17 cellular contexts compared by ENCODE assay signal in genomic region chr20:61424628-61425420, GRCh38.
DNase-seq lines count a peak whose midpoint lies in the region; FAIRE-seq and TF ChIP-seq lines count a peak whose summit lies in the region.
"Had no signal": no experiment of that assay in that cellular context is flagged by ENCODE, and none has a peak within 500 bp of the region (broad histone marks: within the 10 kb centered on the region; RNA-seq: fewer than 3 reads in every experiment).

No MANE protein-coding gene starts in this region.

- WGBS in H1 (ENCODE audit: extremely low coverage in 1 of 2, insufficient coverage in 1 of 2, insufficient read length in 1 of 2, insufficient replicate concordance in 2 of 2, low coverage in 1 of 2, low lambda C conversion rate in 2 of 2, missing lambda C conversion rate in 1 of 2), 2 experiments = 94% methylated on average over 21 of the region's 25 CpGs; no CpG with 5 or more reads in 1 of the 2 experiments

- H3K18ac ChIP-seq in H1 (ENCODE audit: extremely low read depth, low read length) = no peak overlapping the region

- no peak overlapping the region for H2BK120ac ChIP-seq in H1 (replicated peaks; ENCODE audit: low read depth, low read length)

- H3K23ac ChIP-seq in H1 (ENCODE audit: insufficient read length) = no peak overlapping the region

- no peak for FAIRE-seq in H1 (lab: Jason Lieb, UNC)
- FAIRE-seq in RCC 7860 (lab: Jason Lieb, UNC) = no peak
- FAIRE-seq in D721Med (lab: Jason Lieb, UNC) = no peak
- FAIRE-seq: A549, G401.6, GM19239 had no signal

- no peak overlapping the region for H3K56ac ChIP-seq in H1 (replicated peaks; ENCODE audit: insufficient read length, low read depth, low read length)

- no peak overlapping the region for H2AFZ ChIP-seq in H1 (ENCODE audit: low read length)

- H3K23me2 ChIP-seq in H1 (ENCODE audit: low read depth, low read length) = peaks cover 10% of the 10 kb centered on the region; the same call in 1 of the 2 replicates

- H3K4me2 ChIP-seq in H1 (ENCODE audit: insufficient read depth in 1 of 2, low read depth in 2 of 2, low read length in 2 of 2) = no peak overlapping the region
- H3K4me2 ChIP-seq: A549, BLaER1 had no signal

- peak overlapping the region; percentile 96; the same call in 1 of the 2 replicates for H2AK5ac ChIP-seq in H1 (ENCODE audit: low read depth, low read length)

- peaks cover 0 to 5% of the 10 kb centered on the region in 2 experiments for H4K20me1 ChIP-seq in H1 (replicated peaks in 1 of 2; ENCODE audit: control insufficient read depth in 1 of 2, insufficient read depth in 2 of 2, low read length in 2 of 2)
- H4K20me1 ChIP-seq: BLaER1 had no signal

- H3K36me3 ChIP-seq in H1 (ENCODE audit: control insufficient read depth in 2 of 4, insufficient read depth in 4 of 4, low read length in 3 of 4) = no peaks in the 10 kb centered on the region
- H3K36me3 ChIP-seq: BLaER1, HAP-1 had no signal

- no peak overlapping the region for H3K14ac ChIP-seq in H1 (ENCODE audit: insufficient read length)

- H3K4me3 ChIP-seq in H1 (ENCODE audit: extremely low read depth in 1 of 4, insufficient read depth in 2 of 4, low read depth in 3 of 4, low read length in 4 of 4) = no peak overlapping the region
- H3K4me3 ChIP-seq: A549, BLaER1, HAP-1 had no signal

- H4K8ac ChIP-seq in H1 (ENCODE audit: extremely low read depth, insufficient read depth, low read length) = no peak overlapping the region

- no peaks in the 10 kb centered on the region; a peak in 1 of 4 replicates for H3K9me3 ChIP-seq in H1 (ENCODE audit: insufficient read depth in 2 of 2, low read depth in 1 of 2, low read length in 1 of 2)
- H3K9me3 ChIP-seq: A549, BLaER1, HAP-1 had no signal

- H2BK20ac ChIP-seq in H1 (ENCODE audit: low read length) = no peak overlapping the region

- no peak overlapping the region for H3K27ac ChIP-seq in H1 (ENCODE audit: low read depth, low read length)
- H3K27ac ChIP-seq: 22Rv1, A549, BLaER1, HL-60 had no signal

- peak overlapping the region; percentile 72; the same call in 1 of the 2 replicates for H2BK12ac ChIP-seq in H1 (ENCODE audit: low read depth, low read length)

- TF ChIP-seq POLR2A in H1 (IDR thresholded peaks at IDR 0.05; ENCODE audit: control extremely low read depth in 1 of 2, low read depth in 2 of 2, low read length in 2 of 2) = no peak

- H3K27me3 ChIP-seq in H1 (replicated peaks in 1 of 4; ENCODE audit: control insufficient read depth in 3 of 4, extremely low read depth in 1 of 4, insufficient read depth in 3 of 4, low read length in 3 of 4) = peaks cover 0 to 4% (median 0%) of the 10 kb centered on the region in 4 experiments; a peak in 3 of 7 replicates
- H3K27me3 ChIP-seq: BLaER1 had no signal

- H3K4ac ChIP-seq in H1 (replicated peaks; ENCODE audit: insufficient read length, low read depth, low read length) = no peak overlapping the region

- H4K91ac ChIP-seq in H1 (replicated peaks; ENCODE audit: insufficient read length, low read length) = peak overlapping the region; percentile 44

- DNase-seq in activated effector memory CD4-positive, alpha-beta T cell treated with anti-CD3 and anti-CD28 coated beads, Interleukin-2, amount 50 U/mL, for 16 hours = peak; percentile 46
- DNase-seq in activated effector memory CD4-positive, alpha-beta T cell treated with Interleukin-2 at 50 U/mL for 16 hours = no peak
- DNase-seq in H1 (ENCODE audit: low read depth in 1 of 2, low spot score in 2 of 2) = no peak
- peak; percentile 76 for DNase-seq in posterior vena cava (ENCODE audit: low spot score)
- no peak for DNase-seq in RCC 7860 (ENCODE audit: low spot score)
- DNase-seq in D721Med (ENCODE audit: insufficient read length, low spot score) = no peak
- DNase-seq in NCI-H1092 (lab: John Stamatoyannopoulos, UW) = no peak
- DNase-seq: CD4-positive, alpha-beta memory T cell; DMS53; DND-41 had no signal

- no peak overlapping the region for H4K5ac ChIP-seq in H1 (ENCODE audit: insufficient read length, low read depth, low read length)

- H2BK15ac ChIP-seq in H1 (ENCODE audit: low read length) = peak overlapping the region; percentile 98; the same call in 1 of the 2 replicates

- no peaks in the 10 kb centered on the region for H3K79me2 ChIP-seq in H1 (ENCODE audit: control insufficient read depth in 1 of 2, insufficient read depth in 2 of 2, low read length in 2 of 2)

- CTCF ChIA-PET in H1 (lab: Charles Lee; ENCODE audit: partially characterized antibody) = no interaction called here

- intact Hi-C loops in posterior vena cava (cut with DNase I) = no loop called here

- no peak for TF ChIP-seq RAD21 in H1 (IDR thresholded peaks at IDR 0.05 in 1 of 2, conservative IDR thresholded peaks at IDR 0.05 in 1 of 2; ENCODE audit: low read depth in 2 of 2, low read length in 2 of 2)

- H2BK5ac ChIP-seq in H1 (ENCODE audit: low read depth, low read length) = peak overlapping the region; percentile 11; the same call in 1 of the 2 replicates

- TF ChIP-seq CTCF in H1 (IDR thresholded peaks at IDR 0.05; ENCODE audit: control extremely low read depth in 1 of 3, insufficient read depth in 1 of 3, low read depth in 1 of 3, low read length in 3 of 3) (no peak), D721Med (IDR thresholded peaks at IDR 0.05; ENCODE audit: insufficient read depth, missing control alignments) (no peak)

- H3K4me1 ChIP-seq in H1 (replicated peaks in 1 of 4; ENCODE audit: control insufficient read depth in 3 of 4, insufficient read depth in 4 of 4, low read length in 3 of 4) = peaks cover 0 to 9% (median 5%) of the 10 kb centered on the region in 4 experiments; a peak in 5 of 7 replicates
- H3K4me1 ChIP-seq: A549, HAP-1 had no signal

- POLR2A ChIA-PET in H1 (lab: Charles Lee; ENCODE audit: partially characterized antibody) = interaction anchor here (0.9 to 1.0 kb wide), 2 partner anchors 12 to 52 kb away, joined by 3 read pairs; no protein-coding TSS in a partner anchor

- H3K79me1 ChIP-seq in H1 (ENCODE audit: low read depth, low read length) = no peaks in the 10 kb centered on the region; the same call in 1 of the 2 replicates

- no peak overlapping the region for H3K9ac ChIP-seq in H1 (replicated peaks in 1 of 4; ENCODE audit: extremely low read depth in 1 of 4, low read depth in 3 of 4, low read length in 3 of 4)
- H3K9ac ChIP-seq: BLaER1 had no signal

- TF ChIP-seq EP300 in H1 (IDR thresholded peaks at IDR 0.05; ENCODE audit: borderline replicate concordance in 1 of 2, low read depth in 2 of 2, low read length in 2 of 2) = no peak

TF ChIP-seq in H1, 55 proteins besides CTCF, POLR2A, EP300 and RAD21:
- TF ChIP-seq CEBPB (IDR thresholded peaks at IDR 0.05; ENCODE audit: low read depth, low read length) (no peak), FOSL1 (IDR thresholded peaks at IDR 0.05; ENCODE audit: insufficient read depth, low read depth, low read length) (no peak), CHD1 (IDR thresholded peaks at IDR 0.05; ENCODE audit: low read depth, low read length) (no peak), TCF12 (IDR thresholded peaks at IDR 0.05; ENCODE audit: low read depth, low read length) (no peak), KDM5A (IDR thresholded peaks at IDR 0.05; ENCODE audit: low read length) (no peak), HDAC2 (IDR thresholded peaks at IDR 0.05; ENCODE audit: borderline replicate concordance in 1 of 2, low read depth in 2 of 2, low read length in 2 of 2) (no peak), CBX5 (IDR thresholded peaks at IDR 0.05; ENCODE audit: low read depth, low read length) (no peak), JUN (IDR thresholded peaks at IDR 0.05; ENCODE audit: low read depth, low read length) (no peak)

Comparison
In these comparisons a context has a peak if more than half of its experiments do, and no peak if none do; other contexts are left out.
1. DNase-seq: peak in activated effector memory CD4-positive, alpha-beta T cell treated with anti-CD3 and anti-CD28 coated beads, Interleukin-2, amount 50 U/mL, for 16 hours (single experiment) and posterior vena cava (single experiment); none in activated effector memory CD4-positive, alpha-beta T cell treated with Interleukin-2 at 50 U/mL for 16 hours (single experiment), H1 (0 of 2), RCC 7860 (single experiment), D721Med (single experiment) and NCI-H1092 (single experiment).